Comparison of ENCODE assay signal across 1 cellular context in the genomic region with DNA sequence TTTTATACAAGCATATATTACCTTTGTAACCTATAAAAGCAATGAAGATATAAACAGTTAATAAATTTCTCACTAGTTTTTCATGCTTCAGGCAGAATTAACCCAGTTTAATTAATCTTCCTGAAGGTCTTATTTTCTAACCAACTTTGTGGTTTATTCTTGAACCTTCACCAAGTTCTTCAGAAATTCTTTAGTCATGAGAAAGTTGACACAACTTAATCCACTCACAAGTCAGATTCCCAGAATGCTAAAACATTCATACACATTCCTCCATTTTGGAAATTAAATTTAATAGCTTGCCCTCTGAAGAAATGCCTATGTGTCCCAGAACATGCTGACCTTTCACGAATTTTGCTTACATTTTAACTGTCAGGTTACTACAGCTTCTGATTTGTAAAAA.
TF ChIP-seq lines count a peak whose summit lies in the region.

No MANE protein-coding gene starts in this region.

TF ChIP-seq in WTC11, 78 proteins besides CTCF, POLR2A, EP300 and RAD21:
- TF ChIP-seq CBFB (CRISPR knock-in tag; IDR thresholded peaks at IDR 0.05; ENCODE audit: low read depth), result no peak
- TF ChIP-seq SMAD3 (CRISPR knock-in tag; IDR thresholded peaks at IDR 0.05; ENCODE audit: borderline replicate concordance), result no peak
- TF ChIP-seq CREB1 (CRISPR knock-in tag; IDR thresholded peaks at IDR 0.05), result no peak
